Comparison of ENCODE assay signal across 28 cellular contexts in the genomic region with DNA sequence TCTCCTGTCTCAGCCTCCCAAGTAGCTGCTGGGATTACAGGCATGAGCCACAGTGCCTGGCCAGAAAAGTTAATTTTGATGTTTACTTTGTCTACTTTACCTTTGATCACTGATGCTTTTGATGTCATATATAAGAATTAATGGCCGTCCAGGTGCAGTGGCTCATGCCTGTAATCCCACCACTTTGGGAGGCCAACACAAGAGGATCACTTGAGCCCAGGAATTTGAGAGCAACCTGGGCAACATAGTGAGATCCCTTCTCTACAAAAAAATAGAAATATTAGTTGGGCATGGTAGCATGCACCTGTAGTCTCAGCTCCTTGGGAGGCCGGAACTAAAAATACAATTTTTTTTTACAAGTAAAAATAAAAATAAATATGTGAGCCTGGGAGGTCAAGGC.
"Had no signal": no experiment of that assay in that cellular context is flagged by ENCODE, and none has a peak within 500 bp of the region (broad histone marks: within the 10 kb centered on the region; RNA-seq: fewer than 3 reads in every experiment).

No MANE protein-coding gene starts in this region.

- H3K27ac ChIP-seq: stomach, suprapubic skin, testis, thoracic aorta, thyroid gland, tibial artery, transverse colon, upper lobe of left lung, upper lobe of right lung, uterus, vagina had no signal

- H3K4me3 Mint-ChIP-seq: stimulated activated effector memory CD8-positive, alpha-beta T cell treated with anti-CD3 and anti-CD28 coated beads, Interleukin-12 subunit alpha, Interleukin-12 subunit beta, amount 100 ng/mL, for 72 hours; stimulated activated memory B cell treated with anti-CD40 and anti-IgM and Interleukin-4, amounts not matched to agents 10 μg/mL and 1 μg/mL and 100 μg/mL, for 72 hours; stimulated activated naive CD8-positive, alpha-beta T cell treated with anti-CD3 and anti-CD28 coated beads, Interleukin-15, amount 100 ng/mL, for 72 hours; stimulated activated naive CD8-positive, alpha-beta T cell treated with anti-CD3 and anti-CD28 coated beads, Interleukin-15, Interleukin-2, amounts not matched to agents 100 ng/mL and 50 ng/mL, for 24 hours; type B pancreatic cell had no signal

- H3K4me1 Mint-ChIP-seq: stimulated activated memory B cell treated with anti-CD40 and anti-IgM and Interleukin-4, amounts not matched to agents 10 μg/mL and 1 μg/mL and 100 μg/mL, for 72 hours; stimulated activated naive CD8-positive, alpha-beta T cell treated with anti-CD3 and anti-CD28 coated beads, Interleukin-15, amount 100 ng/mL, for 72 hours had no signal

- H3K9me3 Mint-ChIP-seq: stimulated activated effector memory CD8-positive, alpha-beta T cell treated with anti-CD3 and anti-CD28 coated beads, Interleukin-12 subunit alpha, Interleukin-12 subunit beta, amount 100 ng/mL, for 72 hours; stimulated activated memory B cell treated with anti-CD40 and anti-IgM and Interleukin-4, amounts not matched to agents 10 μg/mL and 1 μg/mL and 100 μg/mL, for 72 hours; stimulated activated naive CD8-positive, alpha-beta T cell treated with anti-CD3 and anti-CD28 coated beads, Interleukin-15, amount 100 ng/mL, for 72 hours; stimulated activated naive CD8-positive, alpha-beta T cell treated with anti-CD3 and anti-CD28 coated beads, Interleukin-15, Interleukin-2, amounts not matched to agents 100 ng/mL and 50 ng/mL, for 24 hours; type B pancreatic cell had no signal

- FAIRE-seq: urothelium cell line had no signal

- H3K9me3 ChIP-seq: stomach, suprapubic skin, testis, thoracic aorta, thyroid gland, tibial artery, transverse colon, upper lobe of left lung, upper lobe of right lung, uterus, vagina had no signal

- ATAC-seq: stimulated activated effector memory CD8-positive, alpha-beta T cell treated with anti-CD3 and anti-CD28 coated beads, Interleukin-12 subunit alpha, Interleukin-12 subunit beta, amount 100 ng/mL, for 72 hours; stimulated activated memory B cell treated with anti-CD40 and anti-IgM and Interleukin-4, amounts not matched to agents 10 μg/mL and 1 μg/mL and 100 μg/mL, for 72 hours; stimulated activated naive CD8-positive, alpha-beta T cell treated with anti-CD3 and anti-CD28 coated beads, Interleukin-15, amount 100 ng/mL, for 72 hours; stimulated activated naive CD8-positive, alpha-beta T cell treated with anti-CD3 and anti-CD28 coated beads, Interleukin-15, Interleukin-2, amounts not matched to agents 100 U/mL and 50 U/mL, for 24 hours; upper lobe of right lung had no signal

- H3K36me3 ChIP-seq: stomach, suprapubic skin, thoracic aorta, thyroid gland, tibial artery, transverse colon, upper lobe of left lung, upper lobe of right lung, uterus, vagina had no signal

- H3K27me3 ChIP-seq: suprapubic skin, testis, thyroid gland, transverse colon, upper lobe of left lung, uterus, vagina had no signal

- H3K27me3 Mint-ChIP-seq: type B pancreatic cell had no signal

- H3K4me3 ChIP-seq: stomach, suprapubic skin, testis, thoracic aorta, thyroid gland, tibial artery, transverse colon, upper lobe of left lung, upper lobe of right lung, uterus, vagina had no signal

- DNase-seq: stimulated activated CD4-positive, alpha-beta T cell treated with anti-CD3 and anti-CD28 coated beads, Interleukin-2, amount 100 ng/mL, for 24 hours; stimulated activated CD4-positive, alpha-beta T cell treated with anti-CD3 and anti-CD28 coated beads, Interleukin-2, amount 100 ng/mL, for 48 hours; stimulated activated CD4-positive, alpha-beta T cell treated with anti-CD3 and anti-CD28 coated beads, Interleukin-4, amount 100 ng/mL, for 1 hour; stimulated activated CD4-positive, alpha-beta T cell treated with anti-CD3 and anti-CD28 coated beads, Interleukin-4, amount 100 ng/mL, for 24 hours; stimulated activated CD4-positive, alpha-beta T cell treated with anti-CD3 and anti-CD28 coated beads, Interleukin-4, amount 100 ng/mL, for 4 hours; stimulated activated CD8-positive, alpha-beta memory T cell treated with anti-CD3 and anti-CD28 coated beads, Interleukin-4, amount 100 ng/mL, for 48 hours; stimulated activated naive CD4-positive, alpha-beta T cell; stimulated activated naive CD4-positive, alpha-beta T cell treated with Interleukin-2 at 50 U/mL for 16 hours; stimulated activated naive CD8-positive, alpha-beta T cell treated with anti-CD3 and anti-CD28 coated beads, Interleukin-15, amount 100 ng/mL, for 72 hours; stimulated activated naive CD8-positive, alpha-beta T cell treated with anti-CD3 and anti-CD28 coated beads, Interleukin-15, Interleukin-2, amounts not matched to agents 100 U/mL and 50 U/mL, for 24 hours; stomach; substantia nigra; testis; thyroid gland; tibial artery; transverse colon; trophoblast cell; upper lobe of left lung; upper lobe of right lung; uterus had no signal

- H3K4me1 ChIP-seq: stomach, testis, thyroid gland, tibial artery, transverse colon, upper lobe of left lung, upper lobe of right lung, uterus, vagina had no signal

- H3K27ac Mint-ChIP-seq: stimulated activated effector memory CD8-positive, alpha-beta T cell treated with anti-CD3 and anti-CD28 coated beads, Interleukin-12 subunit alpha, Interleukin-12 subunit beta, amount 100 ng/mL, for 72 hours; stimulated activated memory B cell treated with anti-CD40 and anti-IgM and Interleukin-4, amounts not matched to agents 10 μg/mL and 1 μg/mL and 100 μg/mL, for 72 hours; stimulated activated naive CD8-positive, alpha-beta T cell treated with anti-CD3 and anti-CD28 coated beads, Interleukin-15, amount 100 ng/mL, for 72 hours; stimulated activated naive CD8-positive, alpha-beta T cell treated with anti-CD3 and anti-CD28 coated beads, Interleukin-15, Interleukin-2, amounts not matched to agents 100 ng/mL and 50 ng/mL, for 24 hours; type B pancreatic cell had no signal

- H3K36me3 Mint-ChIP-seq: stimulated activated effector memory CD8-positive, alpha-beta T cell treated with anti-CD3 and anti-CD28 coated beads, Interleukin-12 subunit alpha, Interleukin-12 subunit beta, amount 100 ng/mL, for 72 hours; stimulated activated memory B cell treated with anti-CD40 and anti-IgM and Interleukin-4, amounts not matched to agents 10 μg/mL and 1 μg/mL and 100 μg/mL, for 72 hours; type B pancreatic cell had no signal
